In the genomic region with DNA sequence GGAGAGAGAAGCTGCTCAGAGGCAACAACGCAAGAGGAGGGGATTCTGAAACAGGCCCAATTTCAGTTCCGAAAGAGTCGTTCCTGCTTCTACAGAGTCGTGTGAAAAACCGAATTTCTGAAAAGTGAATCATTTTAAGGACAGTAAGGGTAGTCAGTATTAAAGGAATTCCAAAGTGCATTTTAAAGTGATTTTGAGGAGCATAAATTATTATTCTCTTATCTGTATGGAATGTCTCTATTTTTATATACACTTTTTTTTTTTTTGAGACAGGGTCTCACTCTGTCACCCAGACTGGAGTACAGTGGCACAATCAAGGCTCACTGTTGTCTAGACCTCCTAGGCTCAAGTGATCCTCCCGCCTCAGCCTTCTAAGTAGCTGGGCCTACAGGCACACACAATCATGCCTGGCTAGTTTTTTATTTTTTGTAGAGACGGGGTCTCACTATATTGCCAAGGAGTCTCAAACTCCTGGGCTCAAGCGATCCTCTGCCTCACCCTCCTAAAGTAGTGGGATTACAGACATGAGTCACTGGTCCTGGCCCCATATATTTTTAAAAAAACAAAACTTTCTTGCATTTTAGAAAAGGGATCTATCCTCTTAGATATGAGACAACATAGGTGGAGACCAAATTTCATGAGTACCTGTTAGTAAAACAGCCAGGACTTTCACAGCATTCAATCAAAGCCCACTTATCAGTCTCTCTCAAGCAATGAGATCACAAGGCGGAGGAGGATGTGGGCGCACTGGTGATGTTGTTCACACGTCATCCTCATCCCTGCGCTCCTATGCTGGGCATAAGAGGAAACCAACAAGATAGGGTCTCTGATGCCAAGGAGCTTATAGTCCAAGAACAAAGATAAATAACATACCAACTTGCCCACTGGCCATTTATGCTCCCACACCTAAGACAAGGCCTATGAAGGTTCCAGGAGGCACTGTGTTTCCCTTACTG, we compare ENCODE assay signal across 12 cellular contexts. TPM values are rescaled to one million over a fixed set of nuclear protein-coding genes. Genes with fewer than 3 reads are reported as not detected.
A peak's percentile ranks its signal among the peaks of the same experiment; 100 is the strongest.
DNase-seq lines count a peak whose midpoint lies in the region; ATAC-seq lines count a peak whose summit lies in the region.
"Had no signal": no experiment of that assay in that cellular context is flagged by ENCODE, and none has a peak within 500 bp of the region (broad histone marks: within the 10 kb centered on the region; RNA-seq: fewer than 3 reads in every experiment).

No MANE protein-coding gene starts in this region.

- ATAC-seq in GM18907 (IDR thresholded peaks at IDR 0.05; ENCODE audit: unreplicated experiment): no peak
- ATAC-seq in left cardiac atrium: no peak

- peak; percentile 11 to 71 (median 53) for DNase-seq in stimulated activated naive CD4-positive, alpha-beta T cell (lab: John Stamatoyannopoulos, UW)
- DNase-seq in stimulated activated naive CD4-positive, alpha-beta T cell treated with Interleukin-2 at 50 U/mL for 16 hours (lab: John Stamatoyannopoulos, UW): no peak
- peak; percentile 55 to 60 for DNase-seq in activated T-cell treated with anti-CD3 and anti-CD28 coated beads, Interleukin-2, amount 50 U/mL, for 48 hours
- DNase-seq in iris pigment epithelial cell (ENCODE audit: low read depth) (peak; percentile 54), NCI-H748 (lab: John Stamatoyannopoulos, UW; ENCODE audit: unreplicated experiment) (no peak), MV-4-11 (lab: John Stamatoyannopoulos, UW) (no peak), left cardiac atrium (no peak)
- DNase-seq: hippocampal formation, mammary epithelial cell, NCI-H1092, NCI-H774 had no signal

- intact Hi-C loops in left cardiac atrium (cut with DNase I): no loop called here

RNA-seq across cellular contexts. Expression of gene SMG6, which starts 53.2 kb away (rescaled TPM):
- total RNA-seq in left cardiac atrium: 10 to 100 TPM; 22.3 to 23.0 TPM

RNA-seq across cellular contexts. Expression of gene SRR, which starts 53.3 kb away (rescaled TPM):
- 10 to 100 TPM in 1 of 2 donors, 1 to 10 TPM in 1; 8.7 to 14.5 TPM for total RNA-seq in left cardiac atrium

Comparison
In these comparisons a context has a peak if more than half of its experiments do, and no peak if none do; other contexts are left out.
1. DNase-seq: peak in stimulated activated naive CD4-positive, alpha-beta T cell (6 of 6), activated T-cell treated with anti-CD3 and anti-CD28 coated beads, Interleukin-2, amount 50 U/mL, for 48 hours (2 of 2) and iris pigment epithelial cell (single experiment); none in stimulated activated naive CD4-positive, alpha-beta T cell treated with Interleukin-2 at 50 U/mL for 16 hours (single experiment), NCI-H748 (single experiment), MV-4-11 (single experiment) and left cardiac atrium (single experiment).